ENCODE assay signal across 8 cellular contexts in the genomic region with DNA sequence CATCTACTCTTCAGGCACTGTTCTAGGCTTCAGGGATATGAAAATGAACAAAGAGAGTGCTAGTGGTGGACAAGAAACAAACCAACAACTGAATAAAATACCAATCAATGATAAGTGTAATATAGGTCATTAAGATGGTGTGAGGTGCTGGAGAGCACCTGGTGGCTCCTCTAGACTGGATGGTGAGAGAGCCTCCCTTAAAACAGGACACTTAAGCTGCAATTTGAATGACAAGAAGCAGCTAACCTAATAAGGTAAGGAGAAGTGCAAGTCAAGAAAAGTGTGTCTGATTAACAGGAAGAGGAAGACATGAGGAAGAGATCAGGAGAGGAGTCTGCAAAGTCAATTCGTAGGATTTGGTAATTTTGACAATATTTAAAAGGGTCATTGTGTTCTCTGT.
"Had no signal": no experiment of that assay in that cellular context is flagged by ENCODE, and none has a peak within 500 bp of the region (broad histone marks: within the 10 kb centered on the region; RNA-seq: fewer than 3 reads in every experiment).

No MANE protein-coding gene starts in this region.

- DNase-seq: GOT3, H9, HCEC 1CT, KBM-7 had no signal

- H3K4me3 Mint-ChIP-seq: H9, IgD-negative memory B cell had no signal

- H3K4me1 Mint-ChIP-seq: IgD-negative memory B cell had no signal

- H3K27ac Mint-ChIP-seq: H9, IgD-negative memory B cell had no signal

- H3K4me2 ChIP-seq: KMS-11 had no signal

- ATAC-seq: HepG2 had no signal

- H3K27ac ChIP-seq: HL-60, KMS-11 had no signal

- H3K9ac ChIP-seq: KMS-11 had no signal

- H3K9me3 Mint-ChIP-seq: H9 had no signal

- H3K27me3 Mint-ChIP-seq: IgD-negative memory B cell had no signal

- H3K36me3 Mint-ChIP-seq: IgD-negative memory B cell had no signal
